ENCODE assay signal across 16 cellular contexts in genomic region chr2:11719230-11719977, GRCh38. TPM values are rescaled to one million over a fixed set of nuclear protein-coding genes. Genes with fewer than 3 reads are reported as not detected.
DNase-seq lines count a peak whose midpoint lies in the region; ATAC-seq and TF ChIP-seq lines count a peak whose summit lies in the region.
"Had no signal": no experiment of that assay in that cellular context is flagged by ENCODE, and none has a peak within 500 bp of the region (broad histone marks: within the 10 kb centered on the region; RNA-seq: fewer than 3 reads in every experiment).

No MANE protein-coding gene starts in this region.

- DNase-seq in activated CD4-positive, alpha-beta T cell treated with anti-CD3 and anti-CD28 coated beads for 36 hours, result no peak
- no peak for DNase-seq in activated CD4-positive, alpha-beta T cell treated with anti-CD3 and anti-CD28 coated beads, Interleukin-2, amount 50 U/mL, for 4 hours
- DNase-seq in NCI-H2107 (lab: John Stamatoyannopoulos, UW), result peak; percentile 28
- DNase-seq in activated T-helper 1 cell treated with anti-CD3 and anti-CD28 coated beads, Interleukin-12 subunit alpha, Interleukin-12 subunit beta, Interleukin-2, Interleukin-4 antibody, amounts not matched to agents 30 ng/mL and 10 ng/mL and 1 ng/mL, durations not matched to agents 14 hours and 24 hours and 36 hours (ENCODE audit: low spot score), result no peak
- DNase-seq in osteoblast (ENCODE audit: insufficient read length, low spot score, missing footprints), result peak; percentile 51
- DNase-seq in GM13976 (ENCODE audit: low spot score), result no peak
- no peak for DNase-seq in sciatic nerve (ENCODE audit: low spot score)
- DNase-seq: lower lobe of right lung, NCI-H187, sigmoid colon had no signal

- ATAC-seq in activated CD4-positive, alpha-beta T cell treated with anti-CD3 and anti-CD28 coated beads for 36 hours, result peak; percentile 68
- ATAC-seq in sciatic nerve (no peak), HG03095 (IDR thresholded peaks at IDR 0.05; ENCODE audit: unreplicated experiment) (no peak)
- ATAC-seq: GM23338, lower lobe of right lung had no signal

- peaks cover 2% of the 10 kb centered on the region for H3K4me1 Mint-ChIP-seq in activated CD4-positive, alpha-beta T cell treated with anti-CD3 and anti-CD28 coated beads for 36 hours
- H3K4me1 Mint-ChIP-seq in activated T-helper 1 cell treated with anti-CD3 and anti-CD28 coated beads, Interleukin-12 subunit alpha, Interleukin-12 subunit beta, Interleukin-2, Interleukin-4 antibody, amounts not matched to agents 30 ng/mL and 10 ng/mL and 1 ng/mL, durations not matched to agents 14 hours and 24 hours and 36 hours (ENCODE audit: low read depth), result peaks cover 6% of the 10 kb centered on the region

- no peaks in the 10 kb centered on the region for H3K9me3 Mint-ChIP-seq in activated CD4-positive, alpha-beta T cell treated with anti-CD3 and anti-CD28 coated beads for 36 hours (ENCODE audit: low read depth)
- no peaks in the 10 kb centered on the region for H3K9me3 Mint-ChIP-seq in activated T-helper 1 cell treated with anti-CD3 and anti-CD28 coated beads, Interleukin-12 subunit alpha, Interleukin-12 subunit beta, Interleukin-2, Interleukin-4 antibody, amounts not matched to agents 30 ng/mL and 10 ng/mL and 1 ng/mL, durations not matched to agents 14 hours and 24 hours and 36 hours
- H3K9me3 Mint-ChIP-seq: GM23338, IgD-negative memory B cell, neural progenitor cell had no signal

- no peak overlapping the region for H3K4me2 ChIP-seq in osteoblast (ENCODE audit: insufficient read depth, low read length)
- H3K4me2 ChIP-seq: GM23338, neural progenitor cell had no signal

- H3K36me3 ChIP-seq in osteoblast (ENCODE audit: insufficient read depth, low read length), result no peaks in the 10 kb centered on the region
- H3K36me3 ChIP-seq: lower lobe of right lung, neural progenitor cell, sigmoid colon had no signal

- peaks cover 27% of the 10 kb centered on the region for H3K27me3 Mint-ChIP-seq in activated CD4-positive, alpha-beta T cell treated with anti-CD3 and anti-CD28 coated beads for 36 hours
- peaks cover 50% of the 10 kb centered on the region for H3K27me3 Mint-ChIP-seq in activated T-helper 1 cell treated with anti-CD3 and anti-CD28 coated beads, Interleukin-12 subunit alpha, Interleukin-12 subunit beta, Interleukin-2, Interleukin-4 antibody, amounts not matched to agents 30 ng/mL and 10 ng/mL and 1 ng/mL, durations not matched to agents 14 hours and 24 hours and 36 hours (ENCODE audit: insufficient read depth)

- intact Hi-C loops in activated CD4-positive, alpha-beta T cell treated with anti-CD3 and anti-CD28 coated beads for 36 hours (cut with DNase I, micrococcal nuclease), result no loop called here
- intact Hi-C loops in activated T-helper 1 cell treated with anti-CD3 and anti-CD28 coated beads, Interleukin-12 subunit alpha, Interleukin-12 subunit beta, Interleukin-2, Interleukin-4 antibody, amounts not matched to agents 30 ng/mL and 10 ng/mL and 1 ng/mL, durations not matched to agents 14 hours and 24 hours and 36 hours (cut with micrococcal nuclease), result no loop called here
- intact Hi-C loops in sciatic nerve (cut with DNase I), result no loop called here

- no peaks in the 10 kb centered on the region for H3K4me1 ChIP-seq in osteoblast (ENCODE audit: insufficient read depth, low read length)

- no peaks in the 10 kb centered on the region for H3K36me3 Mint-ChIP-seq in activated CD4-positive, alpha-beta T cell treated with anti-CD3 and anti-CD28 coated beads for 36 hours (ENCODE audit: low read depth)
- H3K36me3 Mint-ChIP-seq in activated T-helper 1 cell treated with anti-CD3 and anti-CD28 coated beads, Interleukin-12 subunit alpha, Interleukin-12 subunit beta, Interleukin-2, Interleukin-4 antibody, amounts not matched to agents 30 ng/mL and 10 ng/mL and 1 ng/mL, durations not matched to agents 14 hours and 24 hours and 36 hours (ENCODE audit: low read depth), result no peaks in the 10 kb centered on the region
- H3K36me3 Mint-ChIP-seq: IgD-negative memory B cell, neural progenitor cell had no signal

- H3K79me2 ChIP-seq in osteoblast (ENCODE audit: insufficient read depth, low read length), result no peaks in the 10 kb centered on the region

- no peak overlapping the region for H2AFZ ChIP-seq in osteoblast (ENCODE audit: low read length)
- H2AFZ ChIP-seq: GM23338, neural progenitor cell had no signal

- no peak overlapping the region for H3K4me3 Mint-ChIP-seq in activated CD4-positive, alpha-beta T cell treated with anti-CD3 and anti-CD28 coated beads for 36 hours
- H3K4me3 Mint-ChIP-seq in activated T-helper 1 cell treated with anti-CD3 and anti-CD28 coated beads, Interleukin-12 subunit alpha, Interleukin-12 subunit beta, Interleukin-2, Interleukin-4 antibody, amounts not matched to agents 30 ng/mL and 10 ng/mL and 1 ng/mL, durations not matched to agents 14 hours and 24 hours and 36 hours, result peak overlapping the region; percentile 47
- H3K4me3 Mint-ChIP-seq: GM23338, IgD-negative memory B cell, neural progenitor cell had no signal

- POLR2A ChIA-PET in activated CD4-positive, alpha-beta T cell treated with anti-CD3 and anti-CD28 coated beads for 36 hours (lab: Charles Lee), result no interaction called here

- H3K27ac ChIP-seq in osteoblast (ENCODE audit: low read depth, low read length), result no peak overlapping the region
- H3K27ac ChIP-seq: lower lobe of right lung, neural progenitor cell, sigmoid colon had no signal

- no peak overlapping the region for H3K27ac Mint-ChIP-seq in activated CD4-positive, alpha-beta T cell treated with anti-CD3 and anti-CD28 coated beads for 36 hours
- H3K27ac Mint-ChIP-seq in activated T-helper 1 cell treated with anti-CD3 and anti-CD28 coated beads, Interleukin-12 subunit alpha, Interleukin-12 subunit beta, Interleukin-2, Interleukin-4 antibody, amounts not matched to agents 30 ng/mL and 10 ng/mL and 1 ng/mL, durations not matched to agents 14 hours and 24 hours and 36 hours, result no peak overlapping the region
- H3K27ac Mint-ChIP-seq: GM23338, IgD-negative memory B cell, neural progenitor cell had no signal

- H3K27me3 ChIP-seq in osteoblast (ENCODE audit: insufficient read depth, low read length), result peaks cover 52% of the 10 kb centered on the region
- H3K27me3 ChIP-seq: neural progenitor cell, sigmoid colon had no signal

- H3K9me3 ChIP-seq in osteoblast (ENCODE audit: low read depth, low read length), result no peaks in the 10 kb centered on the region
- H3K9me3 ChIP-seq: lower lobe of right lung, sigmoid colon had no signal

- H4K20me1 ChIP-seq in osteoblast (ENCODE audit: insufficient read depth, low read length), result no peaks in the 10 kb centered on the region

- in situ Hi-C loops in GM13976 (cut with MboI; ENCODE audit: low sequenced_read_pairs, unreplicated experiment), result no loop called here

- CTCF ChIA-PET in activated CD4-positive, alpha-beta T cell treated with anti-CD3 and anti-CD28 coated beads for 36 hours (lab: Charles Lee), result interaction anchor here (0.6 to 1.4 kb wide), 6 partner anchors 9 to 650 kb away, joined by 3 to 5 read pairs (median 3); no protein-coding TSS in a partner anchor

- TF ChIP-seq CTCF in osteoblast (IDR thresholded peaks at IDR 0.05; ENCODE audit: extremely low read depth, low read depth, low read length) (no peak), GM13976 (IDR thresholded peaks at IDR 0.05; ENCODE audit: borderline replicate concordance, control extremely low read depth, extremely low read depth, insufficient read depth, missing control alignments) (no peak)

- H3K4me3 ChIP-seq in osteoblast (ENCODE audit: insufficient read depth, low read length), result no peak overlapping the region
- H3K4me3 ChIP-seq: GM23338, lower lobe of right lung, neural progenitor cell, sigmoid colon had no signal

RNA-seq across cellular contexts. Expression of gene LPIN1, which starts 27.0 kb away (rescaled TPM):
- total RNA-seq in activated CD4-positive, alpha-beta T cell treated with anti-CD3 and anti-CD28 coated beads for 36 hours, result 10 to 100 TPM; 40.6 to 42.9 TPM
- total RNA-seq in activated T-helper 1 cell treated with anti-CD3 and anti-CD28 coated beads, Interleukin-12 subunit alpha, Interleukin-12 subunit beta, Interleukin-2, Interleukin-4 antibody, amounts not matched to agents 30 ng/mL and 10 ng/mL and 1 ng/mL, durations not matched to agents 14 hours and 24 hours and 36 hours, result 46.0 and 49.5 TPM in 2 replicates
- total RNA-seq in osteoblast, result 111 and 117 TPM in 2 replicates
- total RNA-seq in sciatic nerve, result 141 TPM

RNA-seq across cellular contexts. Expression of gene NTSR2, which starts 49.4 kb away (rescaled TPM):
- total RNA-seq in activated CD4-positive, alpha-beta T cell treated with anti-CD3 and anti-CD28 coated beads for 36 hours, result not detected
- total RNA-seq in activated T-helper 1 cell treated with anti-CD3 and anti-CD28 coated beads, Interleukin-12 subunit alpha, Interleukin-12 subunit beta, Interleukin-2, Interleukin-4 antibody, amounts not matched to agents 30 ng/mL and 10 ng/mL and 1 ng/mL, durations not matched to agents 14 hours and 24 hours and 36 hours, result not detected in 2 replicates
- total RNA-seq in osteoblast, result not detected in 2 replicates
- not detected for total RNA-seq in sciatic nerve
- total RNA-seq: A673, fibroblast of villous mesenchyme, lower lobe of right lung, sigmoid colon had no signal

Comparison
In these comparisons a context has a peak if more than half of its experiments do, and no peak if none do; other contexts are left out.
1. DNase-seq: peak in NCI-H2107 (single experiment) and osteoblast (single experiment); none in activated CD4-positive, alpha-beta T cell treated with anti-CD3 and anti-CD28 coated beads for 36 hours (single experiment), activated CD4-positive, alpha-beta T cell treated with anti-CD3 and anti-CD28 coated beads, Interleukin-2, amount 50 U/mL, for 4 hours (0 of 2), activated T-helper 1 cell treated with anti-CD3 and anti-CD28 coated beads, Interleukin-12 subunit alpha, Interleukin-12 subunit beta, Interleukin-2, Interleukin-4 antibody, amounts not matched to agents 30 ng/mL and 10 ng/mL and 1 ng/mL, durations not matched to agents 14 hours and 24 hours and 36 hours (single experiment), GM13976 (single experiment) and sciatic nerve (single experiment).